Comparison of ENCODE assay signal across 21 cellular contexts in the genomic region with DNA sequence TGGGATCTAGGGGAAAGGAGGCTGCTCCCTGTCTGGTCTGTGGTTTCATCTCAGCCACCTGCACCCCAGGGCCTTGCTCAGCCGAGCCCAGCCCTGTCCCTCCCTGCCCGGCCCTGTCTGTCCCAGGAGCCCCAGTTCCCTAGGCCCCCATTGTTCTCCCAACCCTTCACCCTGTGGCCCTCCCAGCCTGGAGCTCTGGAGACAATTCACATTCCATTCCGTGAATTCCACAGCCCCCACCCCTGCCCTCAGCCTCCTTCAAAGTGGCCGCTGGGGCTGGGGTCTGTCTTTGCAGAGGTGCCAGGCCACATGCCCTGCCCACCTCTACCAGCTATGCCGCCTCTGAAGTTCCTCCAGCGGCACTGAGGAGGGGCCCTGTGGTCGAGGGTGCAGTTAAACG.
DNase-seq lines count a peak whose midpoint lies in the region; FAIRE-seq and TF ChIP-seq lines count a peak whose summit lies in the region.
"Had no signal": no experiment of that assay in that cellular context is flagged by ENCODE, and none has a peak within 500 bp of the region (broad histone marks: within the 10 kb centered on the region; RNA-seq: fewer than 3 reads in every experiment).

No MANE protein-coding gene starts in this region.

- H3K27ac Mint-ChIP-seq in neural progenitor cell: no peak overlapping the region

- POLR2A ChIA-PET in H1 (lab: Charles Lee; ENCODE audit: partially characterized antibody): interaction anchor here (1.2 to 2.1 kb wide), 2 partner anchors 38 to 49 kb away, joined by 3 to 10 read pairs; no protein-coding TSS in a partner anchor

- H2AFZ ChIP-seq in H1 (ENCODE audit: low read length): no peak overlapping the region
- H2AFZ ChIP-seq in neural progenitor cell (replicated peaks): no peak overlapping the region

- no peaks in the 10 kb centered on the region for H3K9me3 Mint-ChIP-seq in neural progenitor cell

- TF ChIP-seq EP300 in H1 (IDR thresholded peaks at IDR 0.05; ENCODE audit: borderline replicate concordance in 1 of 2, low read depth in 2 of 2, low read length in 2 of 2): no peak

- 0 out of 2 replicates have a peak overlapping the region, but pooled peaks have one; percentile 12 for H2BK15ac ChIP-seq in H1 (ENCODE audit: low read length)

- TF ChIP-seq CTCF in H1 (IDR thresholded peaks at IDR 0.05; ENCODE audit: control extremely low read depth in 1 of 3, insufficient read depth in 1 of 3, low read depth in 1 of 3, low read length in 3 of 3): no peak
- no peak for TF ChIP-seq CTCF in neural progenitor cell (IDR thresholded peaks at IDR 0.05)

- peak overlapping the region; percentile 80 for H4K91ac ChIP-seq in H1 (replicated peaks; ENCODE audit: insufficient read length, low read length)

- no peaks in the 10 kb centered on the region; the same call in 1 of the 2 replicates for H3K79me1 ChIP-seq in H1 (ENCODE audit: low read depth, low read length)

- no peak for TF ChIP-seq POLR2A in H1 (IDR thresholded peaks at IDR 0.05; ENCODE audit: control extremely low read depth in 1 of 2, low read depth in 2 of 2, low read length in 2 of 2)

- H3K14ac ChIP-seq in H1 (ENCODE audit: insufficient read length): no peak overlapping the region

- no peak overlapping the region for H3K56ac ChIP-seq in H1 (replicated peaks; ENCODE audit: insufficient read length, low read depth, low read length)

- H3K4me1 Mint-ChIP-seq in neural progenitor cell: peaks cover 12% of the 10 kb centered on the region

- TF ChIP-seq RAD21 in H1 (IDR thresholded peaks at IDR 0.05 in 1 of 2, conservative IDR thresholded peaks at IDR 0.05 in 1 of 2; ENCODE audit: low read depth in 2 of 2, low read length in 2 of 2): no peak

- H3K27ac ChIP-seq in BLaER1 treated with 17β-estradiol and CSF1 and Interleukin-3, amounts not matched to agents 10 nM and 100 nM: no peak overlapping the region
- H3K27ac ChIP-seq in H1 (ENCODE audit: low read depth, low read length) (no peak overlapping the region), neural progenitor cell (no peak overlapping the region)
- H3K27ac ChIP-seq: C4-2B had no signal

- no peak overlapping the region for H2BK20ac ChIP-seq in H1 (ENCODE audit: low read length)

- WGBS in H1 (ENCODE audit: extremely low coverage in 1 of 2, insufficient coverage in 1 of 2, insufficient read length in 1 of 2, insufficient replicate concordance in 2 of 2, low coverage in 1 of 2, low lambda C conversion rate in 2 of 2, missing lambda C conversion rate in 1 of 2), 2 experiments: 69% methylated on average over 6 of the region's 8 CpGs; no CpG with 5 or more reads in 1 of the 2 experiments

- no peak for FAIRE-seq in H1 (lab: Jason Lieb, UNC)
- FAIRE-seq: D721Med, GM12892, GM19239, H54 had no signal

- peak overlapping the region in 8 of 11 experiments; percentile 49 to 91 (median 76); a peak in 16 of 22 replicates for H3K4me2 ChIP-seq in BLaER1 treated with 17β-estradiol and CSF1 and Interleukin-3, amounts not matched to agents 10 nM and 100 nM
- H3K4me2 ChIP-seq in H1 (ENCODE audit: insufficient read depth in 1 of 2, low read depth in 2 of 2, low read length in 2 of 2) (no peak overlapping the region), neural progenitor cell (no peak overlapping the region)

- no peak overlapping the region; the same call in 1 of the 2 replicates for H3K18ac ChIP-seq in H1 (ENCODE audit: extremely low read depth, low read length)

- DNase-seq in HT-29 (ENCODE audit: low spot score) (peak; percentile 92), H1 (ENCODE audit: low read depth in 1 of 2, low spot score in 2 of 2) (no peak), neural progenitor cell (ENCODE audit: low spot score) (peak; percentile 69), inferior parietal cortex (ENCODE audit: extremely low spot score) (no peak), T-helper 1 cell (no peak), kidney glomerular epithelial cell (lab: John Stamatoyannopoulos, UW) (no peak)
- no peak for DNase-seq in activated CD4-positive, alpha-beta T cell treated with anti-CD3 and anti-CD28 coated beads for 4 hours
- DNase-seq: 8988T; AML-193; CD4-positive, alpha-beta memory T cell; DMS153; DMS79 treated with DMSO at 0.1 percent for 48 hours; EL; GDM1; IMR-90 had no signal

- H3K36me3 Mint-ChIP-seq in neural progenitor cell: no peaks in the 10 kb centered on the region
- H3K36me3 Mint-ChIP-seq: CD4-positive, alpha-beta memory T cell had no signal

- H3K9me3 ChIP-seq in BLaER1 treated with 17β-estradiol and CSF1 and Interleukin-3, amounts not matched to agents 10 nM and 100 nM (replicated peaks in 1 of 11): no peaks in the 10 kb centered on the region
- H3K9me3 ChIP-seq in H1 (ENCODE audit: insufficient read depth in 2 of 2, low read depth in 1 of 2, low read length in 1 of 2) (no peaks in the 10 kb centered on the region), neural progenitor cell (ENCODE audit: low read depth) (no peaks in the 10 kb centered on the region)

- H3K23ac ChIP-seq in H1 (ENCODE audit: insufficient read length): no peak overlapping the region

- no peaks in the 10 kb centered on the region for H3K36me3 ChIP-seq in BLaER1 treated with 17β-estradiol and CSF1 and Interleukin-3, amounts not matched to agents 10 nM and 100 nM
- H3K36me3 ChIP-seq in H1 (ENCODE audit: control insufficient read depth in 2 of 4, insufficient read depth in 4 of 4, low read length in 3 of 4) (no peaks in the 10 kb centered on the region), neural progenitor cell (no peaks in the 10 kb centered on the region)

- H3K27me3 ChIP-seq in BLaER1 treated with 17β-estradiol and CSF1 and Interleukin-3, amounts not matched to agents 10 nM and 100 nM: peaks cover 0 to 9% (median 0%) of the 10 kb centered on the region in 11 experiments; a peak in 1 of 22 replicates
- H3K27me3 ChIP-seq in H1 (replicated peaks in 1 of 4; ENCODE audit: control insufficient read depth in 3 of 4, extremely low read depth in 1 of 4, insufficient read depth in 3 of 4, low read length in 3 of 4) (peaks cover 0 to 5% (median 4%) of the 10 kb centered on the region in 4 experiments; a peak in 3 of 7 replicates), neural progenitor cell (no peaks in the 10 kb centered on the region)

- no peak overlapping the region for H2AK5ac ChIP-seq in H1 (ENCODE audit: low read depth, low read length)

- no peak overlapping the region for H4K8ac ChIP-seq in H1 (ENCODE audit: extremely low read depth, insufficient read depth, low read length)

- no peak overlapping the region for H3K4me3 ChIP-seq in BLaER1 treated with 17β-estradiol and CSF1 and Interleukin-3, amounts not matched to agents 10 nM and 100 nM
- H3K4me3 ChIP-seq in H1 (ENCODE audit: extremely low read depth in 1 of 4, insufficient read depth in 2 of 4, low read depth in 3 of 4, low read length in 4 of 4) (no peak overlapping the region), neural progenitor cell (no peak overlapping the region)

- peaks cover 19 to 95% (median 73%) of the 10 kb centered on the region in 10 experiments for H3K4me1 ChIP-seq in BLaER1 treated with 17β-estradiol and CSF1 and Interleukin-3, amounts not matched to agents 10 nM and 100 nM
- H3K4me1 ChIP-seq in H1 (replicated peaks in 1 of 4; ENCODE audit: control insufficient read depth in 3 of 4, insufficient read depth in 4 of 4, low read length in 3 of 4): peaks cover 5 to 30% (median 9%) of the 10 kb centered on the region in 4 experiments
- peaks cover 7% of the 10 kb centered on the region for H3K4me1 ChIP-seq in neural progenitor cell

- no peak overlapping the region for H3K4me3 Mint-ChIP-seq in neural progenitor cell
- H3K4me3 Mint-ChIP-seq: CD4-positive, alpha-beta memory T cell had no signal

- H3K27me3 Mint-ChIP-seq in neural progenitor cell (ENCODE audit: insufficient read depth, low read depth): peaks cover 8% of the 10 kb centered on the region
- H3K27me3 Mint-ChIP-seq: CD4-positive, alpha-beta memory T cell had no signal

- H3K23me2 ChIP-seq in H1 (ENCODE audit: low read depth, low read length): no peaks in the 10 kb centered on the region

- H3F3A ChIP-seq in neural progenitor cell (ENCODE audit: low read depth): no peaks in the 10 kb centered on the region

- no peak overlapping the region for H4K5ac ChIP-seq in H1 (ENCODE audit: insufficient read length, low read depth, low read length)

- H2BK5ac ChIP-seq in H1 (ENCODE audit: low read depth, low read length): peak overlapping the region; percentile 16; the same call in 1 of the 2 replicates

- H2BK12ac ChIP-seq in H1 (ENCODE audit: low read depth, low read length): 0 out of 2 replicates have a peak overlapping the region, but pooled peaks have one; percentile 1

- peaks cover 0 to 7% (median 0%) of the 10 kb centered on the region in 11 experiments; a peak in 4 of 22 replicates for H4K20me1 ChIP-seq in BLaER1 treated with 17β-estradiol and CSF1 and Interleukin-3, amounts not matched to agents 10 nM and 100 nM
- no peaks in the 10 kb centered on the region for H4K20me1 ChIP-seq in H1 (replicated peaks in 1 of 2; ENCODE audit: control insufficient read depth in 1 of 2, insufficient read depth in 2 of 2, low read length in 2 of 2)
- no peaks in the 10 kb centered on the region for H4K20me1 ChIP-seq in neural progenitor cell (ENCODE audit: low read depth)

- H3K9ac ChIP-seq in BLaER1 treated with 17β-estradiol and CSF1 and Interleukin-3, amounts not matched to agents 10 nM and 100 nM: no peak overlapping the region
- H3K9ac ChIP-seq in H1 (replicated peaks in 1 of 4; ENCODE audit: extremely low read depth in 1 of 4, low read depth in 3 of 4, low read length in 3 of 4) (no peak overlapping the region), neural progenitor cell (no peak overlapping the region)

- no peaks in the 10 kb centered on the region for H3K79me2 ChIP-seq in H1 (ENCODE audit: control insufficient read depth in 1 of 2, insufficient read depth in 2 of 2, low read length in 2 of 2)
- H3K79me2 ChIP-seq in neural progenitor cell (ENCODE audit: low read depth): no peaks in the 10 kb centered on the region

- CTCF ChIA-PET in H1 (lab: Charles Lee; ENCODE audit: partially characterized antibody): interaction anchor here (1.0 to 5.0 kb wide), 11 partner anchors 11 to 76 kb away, joined by 3 to 36 read pairs (median 3); no protein-coding TSS in a partner anchor

- no peak overlapping the region for H3K4ac ChIP-seq in H1 (replicated peaks; ENCODE audit: insufficient read length, low read depth, low read length)

- H2BK120ac ChIP-seq in H1 (replicated peaks; ENCODE audit: low read depth, low read length): no peak overlapping the region

TF ChIP-seq in H1, 55 proteins besides CTCF, POLR2A, EP300 and RAD21 (continues in another document):
- TF ChIP-seq NANOG (IDR thresholded peaks at IDR 0.05; ENCODE audit: insufficient read depth, low read depth, low read length, poor library complexity, severe bottlenecking) (no peak), SP1 (IDR thresholded peaks at IDR 0.05; ENCODE audit: low read depth, low read length) (no peak), ASH2L (IDR thresholded peaks at IDR 0.05; ENCODE audit: low read length) (no peak), TCF12 (IDR thresholded peaks at IDR 0.05; ENCODE audit: low read depth, low read length) (no peak), SRF (IDR thresholded peaks at IDR 0.05; ENCODE audit: low read depth, low read length) (no peak)

Comparison
In these comparisons a context has a peak if more than half of its experiments do, and no peak if none do; other contexts are left out.
1. H3K4me2 ChIP-seq: peak in BLaER1 treated with 17β-estradiol and CSF1 and Interleukin-3, amounts not matched to agents 10 nM and 100 nM (8 of 11); none in H1 (0 of 2) and neural progenitor cell (single experiment).
2. DNase-seq: peak in HT-29 (single experiment) and neural progenitor cell (single experiment); none in H1 (0 of 2), inferior parietal cortex (single experiment), T-helper 1 cell (0 of 5), kidney glomerular epithelial cell (single experiment) and activated CD4-positive, alpha-beta T cell treated with anti-CD3 and anti-CD28 coated beads for 4 hours (0 of 2).